ENCODE assay signal across 8 cellular contexts in the genomic region with DNA sequence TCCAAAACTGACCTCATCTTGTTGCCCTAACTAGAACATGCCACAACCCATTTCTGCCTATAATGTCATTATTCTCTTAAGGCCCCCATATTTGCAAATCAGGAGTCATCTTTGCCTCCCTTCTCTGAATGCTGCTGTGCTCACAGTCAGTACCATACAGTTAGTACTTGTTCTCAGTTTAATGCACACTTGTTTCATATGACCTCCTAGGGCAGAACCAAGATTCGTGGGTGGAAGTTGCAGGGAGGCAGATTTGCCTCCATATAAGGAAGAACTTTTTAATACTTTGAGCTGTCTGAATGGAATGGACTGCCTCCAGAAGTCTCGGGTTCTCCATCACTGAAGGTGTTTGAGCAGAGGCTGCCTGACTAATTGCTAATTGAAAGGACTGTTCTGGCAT. TPM values are rescaled to one million over a fixed set of nuclear protein-coding genes. Genes with fewer than 3 reads are reported as not detected.
DNase-seq lines count a peak whose midpoint lies in the region; ATAC-seq, FAIRE-seq and TF ChIP-seq lines count a peak whose summit lies in the region.

No MANE protein-coding gene starts in this region.

- no peak overlapping the region for H3K9ac ChIP-seq in smooth muscle cell (ENCODE audit: low read depth)

- no peak for ATAC-seq in HG02678 (IDR thresholded peaks at IDR 0.05; ENCODE audit: unreplicated experiment)

- WGBS in smooth muscle cell (ENCODE audit: low lambda C conversion rate) = 20% methylated on average over 2 of the region's 2 CpGs

- H3K4me1 Mint-ChIP-seq in activated CD4-positive, alpha-beta memory T cell treated with anti-CD3 and anti-CD28 coated beads, Interleukin-2, amount 10 ng/mL, durations not matched to agents 7 days and 5 days = peaks cover 86% of the 10 kb centered on the region

- POLR2A ChIA-PET in activated CD4-positive, alpha-beta memory T cell treated with anti-CD3 and anti-CD28 coated beads, Interleukin-2, amount 10 ng/mL, durations not matched to agents 7 days and 5 days (lab: Charles Lee) = interaction anchor here (1.0 to 14.1 kb wide), 3 partner anchors 9 to 21 kb away, joined by 3 to 253 read pairs (median 45); partner anchors contain the start of gene CAP1

- H3K4me2 ChIP-seq in smooth muscle cell = peak overlapping the region; percentile 43

- no peaks in the 10 kb centered on the region for H3K9me3 Mint-ChIP-seq in activated CD4-positive, alpha-beta memory T cell treated with anti-CD3 and anti-CD28 coated beads, Interleukin-2, amount 10 ng/mL, durations not matched to agents 7 days and 5 days

- no peaks in the 10 kb centered on the region for H3K9me3 ChIP-seq in smooth muscle cell (replicated peaks; ENCODE audit: low read depth)

- H4K20me1 ChIP-seq in smooth muscle cell (ENCODE audit: low read depth) = peaks cover 100% of the 10 kb centered on the region

- DNase-seq in GM19239 (ENCODE audit: insufficient read length, low spot score) = no peak
- no peak for DNase-seq in activated CD4-positive, alpha-beta memory T cell treated with anti-CD3 and anti-CD28 coated beads, Interleukin-2, amount 10 ng/mL, durations not matched to agents 7 days and 5 days
- peak; percentile 81 for DNase-seq in foreskin melanocyte
- DNase-seq in smooth muscle cell (lab: John Stamatoyannopoulos, UW; ENCODE audit: unreplicated experiment) = no peak
- DNase-seq in cerebellar cortex (ENCODE audit: low spot score) = no peak
- no peak for DNase-seq in DMS53 treated with DMSO at 0.1 percent for 48 hours (lab: John Stamatoyannopoulos, UW; ENCODE audit: unreplicated experiment)
- no peak for DNase-seq in NCI-H146 treated with DMSO at 0.1 percent for 48 hours (lab: John Stamatoyannopoulos, UW; ENCODE audit: unreplicated experiment)

- no peaks in the 10 kb centered on the region for H3K27me3 ChIP-seq in smooth muscle cell (ENCODE audit: low read depth)

- no peaks in the 10 kb centered on the region for H3K4me1 ChIP-seq in smooth muscle cell (ENCODE audit: low read depth)

- H3K27me3 Mint-ChIP-seq in activated CD4-positive, alpha-beta memory T cell treated with anti-CD3 and anti-CD28 coated beads, Interleukin-2, amount 10 ng/mL, durations not matched to agents 7 days and 5 days = no peaks in the 10 kb centered on the region

- no peak overlapping the region for H3K4me3 Mint-ChIP-seq in activated CD4-positive, alpha-beta memory T cell treated with anti-CD3 and anti-CD28 coated beads, Interleukin-2, amount 10 ng/mL, durations not matched to agents 7 days and 5 days

- H2AFZ ChIP-seq in smooth muscle cell (ENCODE audit: low read depth) = no peak overlapping the region

- H3F3A ChIP-seq in smooth muscle cell (ENCODE audit: low read depth) = peaks cover 13% of the 10 kb centered on the region

- peak overlapping the region; percentile 53 for H3K27ac ChIP-seq in smooth muscle cell (ENCODE audit: low read depth)

- CTCF ChIA-PET in activated CD4-positive, alpha-beta memory T cell treated with anti-CD3 and anti-CD28 coated beads, Interleukin-2, amount 10 ng/mL, durations not matched to agents 7 days and 5 days (lab: Charles Lee) = interaction anchor here (0.6 to 1.7 kb wide), 4 partner anchors 10 to 762 kb away, joined by 3 to 8 read pairs (median 4); partner anchors contain the start of gene CAP1

- FAIRE-seq in GM19239 (lab: Jason Lieb, UNC) = peak; percentile 71

- H3K36me3 ChIP-seq in smooth muscle cell (ENCODE audit: low read depth) = no peaks in the 10 kb centered on the region

- peaks cover 100% of the 10 kb centered on the region for H3K79me2 ChIP-seq in smooth muscle cell (ENCODE audit: low read depth)

- no peak for TF ChIP-seq CTCF in smooth muscle cell (IDR thresholded peaks at IDR 0.05; ENCODE audit: borderline replicate concordance, insufficient read depth, poor library complexity, severe bottlenecking)

- peak overlapping the region; percentile 57 for H3K27ac Mint-ChIP-seq in activated CD4-positive, alpha-beta memory T cell treated with anti-CD3 and anti-CD28 coated beads, Interleukin-2, amount 10 ng/mL, durations not matched to agents 7 days and 5 days

- H3K36me3 Mint-ChIP-seq in activated CD4-positive, alpha-beta memory T cell treated with anti-CD3 and anti-CD28 coated beads, Interleukin-2, amount 10 ng/mL, durations not matched to agents 7 days and 5 days (ENCODE audit: low read depth) = peaks cover 80% of the 10 kb centered on the region

- no peak overlapping the region for H3K4me3 ChIP-seq in smooth muscle cell

RNA-seq across cellular contexts. Expression of gene CAP1, which starts 9.2 kb away (rescaled TPM):
- total RNA-seq in activated CD4-positive, alpha-beta memory T cell treated with anti-CD3 and anti-CD28 coated beads, Interleukin-2, amount 10 ng/mL, durations not matched to agents 7 days and 5 days = 100 to 1,000 TPM; 890 to 908 TPM
- total RNA-seq in smooth muscle cell = 362 and 390 TPM in 2 replicates
- polyA plus RNA-seq in smooth muscle cell = 370 and 381 TPM in 2 replicates

RNA-seq across cellular contexts. Expression of gene PPT1, which starts 47.3 kb away (rescaled TPM):
- total RNA-seq in activated CD4-positive, alpha-beta memory T cell treated with anti-CD3 and anti-CD28 coated beads, Interleukin-2, amount 10 ng/mL, durations not matched to agents 7 days and 5 days = 10 to 100 TPM; 76.9 to 83.4 TPM
- 66.3 and 85.6 TPM in 2 replicates for total RNA-seq in smooth muscle cell
- polyA plus RNA-seq in smooth muscle cell = 72.4 and 72.5 TPM in 2 replicates
